In the genomic region with DNA sequence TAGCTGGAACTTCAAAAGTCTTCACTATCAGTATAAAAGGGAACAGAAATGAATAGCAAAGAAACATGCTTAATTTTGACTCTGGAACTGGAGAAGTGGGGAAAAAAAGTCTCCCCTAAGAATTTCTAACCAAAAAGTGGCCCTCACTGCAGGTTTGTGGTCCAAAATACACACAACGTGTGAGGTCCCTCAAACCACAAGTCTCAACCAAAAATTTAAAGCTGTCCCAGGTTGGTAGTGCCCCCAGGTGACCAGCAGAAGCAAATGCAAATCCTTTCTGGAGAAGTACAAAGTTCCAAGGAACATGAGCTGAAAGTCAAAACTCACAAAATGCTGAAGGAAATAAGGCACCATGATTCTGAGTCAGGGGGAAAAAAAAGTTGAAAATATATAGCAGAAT, we compare ENCODE assay signal across 9 cellular contexts. TPM values are rescaled to one million over a fixed set of nuclear protein-coding genes. Genes with fewer than 3 reads are reported as not detected.
A peak's percentile ranks its signal among the peaks of the same experiment; 100 is the strongest.
DNase-seq lines count a peak whose midpoint lies in the region; ATAC-seq, FAIRE-seq and TF ChIP-seq lines count a peak whose summit lies in the region.
"Had no signal": no experiment of that assay in that cellular context is flagged by ENCODE, and none has a peak within 500 bp of the region (broad histone marks: within the 10 kb centered on the region; RNA-seq: fewer than 3 reads in every experiment).

No MANE protein-coding gene starts in this region.

- no peak overlapping the region for H3K4me2 ChIP-seq in endothelial cell of umbilical vein (ENCODE audit: insufficient read depth, low read length)

- no peaks in the 10 kb centered on the region for H3K27me3 ChIP-seq in A673 (replicated peaks; ENCODE audit: insufficient read depth, low read depth, low read length, poor library complexity)
- no peaks in the 10 kb centered on the region for H3K27me3 ChIP-seq in endothelial cell of umbilical vein (ENCODE audit: control insufficient read depth in 2 of 2, insufficient read depth in 2 of 2, low read length in 2 of 2)

- H3K4me3 ChIP-seq in A673 (ENCODE audit: low read depth, low read length, poor library complexity, severe bottlenecking) (no peak overlapping the region), GM12875 (ENCODE audit: low read depth, low read length) (no peak overlapping the region), endothelial cell of umbilical vein (replicated peaks in 1 of 3; ENCODE audit: insufficient read depth in 1 of 3, low read depth in 1 of 3, low read length in 3 of 3) (no peak overlapping the region)

- BruUV-seq in A673 (replicated peaks; lab: Mats Ljungman, UMichigan) = no TSS peak
- BruUV-seq in endothelial cell of umbilical vein (replicated peaks; lab: Mats Ljungman, UMichigan) = no TSS peak

- H3K9me3 ChIP-seq in A673 (ENCODE audit: low read depth, low read length, poor library complexity, severe bottlenecking) = no peaks in the 10 kb centered on the region
- no peaks in the 10 kb centered on the region for H3K9me3 ChIP-seq in endothelial cell of umbilical vein (replicated peaks; ENCODE audit: control insufficient read depth, insufficient read depth, low read length)

- no peak overlapping the region for H3K27ac ChIP-seq in A673 (ENCODE audit: low read depth, low read length, poor library complexity, severe bottlenecking)
- H3K27ac ChIP-seq in endothelial cell of umbilical vein (ENCODE audit: insufficient read depth, low read depth, low read length) = no peak overlapping the region

- no peaks in the 10 kb centered on the region for H3K9me1 ChIP-seq in endothelial cell of umbilical vein (replicated peaks; ENCODE audit: control insufficient read depth, extremely low read depth, insufficient read depth, low read length)

- H2AFZ ChIP-seq in endothelial cell of umbilical vein (ENCODE audit: low read depth, low read length) = no peak overlapping the region

- no peak for TF ChIP-seq POLR2A in endothelial cell of umbilical vein (IDR thresholded peaks at IDR 0.05; ENCODE audit: low read depth, low read length)

- no peaks in the 10 kb centered on the region for H3K36me3 ChIP-seq in A673 (ENCODE audit: insufficient read depth, low read length, poor library complexity, severe bottlenecking)
- H3K36me3 ChIP-seq in endothelial cell of umbilical vein (ENCODE audit: control insufficient read depth in 2 of 2, extremely low read depth in 1 of 2, insufficient read depth in 2 of 2, low read length in 2 of 2) = no peaks in the 10 kb centered on the region

- FAIRE-seq in endothelial cell of umbilical vein (lab: Jason Lieb, UNC) = peak; percentile 84

- dilution Hi-C loops in endothelial cell of umbilical vein (cut with MboI; ENCODE audit: extremely low pct_ligation_motif_present, low sequenced_read_pairs) = no loop called here

- peak; percentile 6 for DNase-seq in A673 (ENCODE audit: low spot score)
- peak; percentile 6 for DNase-seq in NCI-H69 (lab: John Stamatoyannopoulos, UW)
- no peak for DNase-seq in endothelial cell of umbilical vein (ENCODE audit: low read depth, low spot score)
- DNase-seq in SHP77 treated with DMSO at 0.1 percent for 48 hours (lab: John Stamatoyannopoulos, UW) = no peak
- no peak for DNase-seq in stimulated activated naive CD8-positive, alpha-beta T cell treated with anti-CD3 and anti-CD28 coated beads, Interleukin-15, Interleukin-2, amounts not matched to agents 100 U/mL and 50 U/mL, for 24 hours
- DNase-seq: CD8-positive, alpha-beta memory T cell had no signal

- no peaks in the 10 kb centered on the region for H4K20me1 ChIP-seq in endothelial cell of umbilical vein (replicated peaks; ENCODE audit: control insufficient read depth, extremely low read depth, insufficient read depth, low read length)

- POLR2A ChIA-PET in A673 (lab: Charles Lee; ENCODE audit: low non-redundant PET) (no interaction called here), endothelial cell of umbilical vein (lab: Charles Lee) (no interaction called here)

- no peaks in the 10 kb centered on the region for H3K4me1 ChIP-seq in A673 (ENCODE audit: insufficient read depth, low read length, poor library complexity, severe bottlenecking)
- no peaks in the 10 kb centered on the region for H3K4me1 ChIP-seq in endothelial cell of umbilical vein (ENCODE audit: control insufficient read depth, extremely low read depth, insufficient read depth, low read length)

- no peaks in the 10 kb centered on the region for H3K79me2 ChIP-seq in endothelial cell of umbilical vein (ENCODE audit: control insufficient read depth, insufficient read depth, low read length)

- no peak overlapping the region for H3K9ac ChIP-seq in endothelial cell of umbilical vein (replicated peaks; ENCODE audit: extremely low read depth, insufficient read depth, low read length)

- CTCF ChIA-PET in A673 (lab: Charles Lee) (no interaction called here), endothelial cell of umbilical vein (lab: Charles Lee) (no interaction called here)

- intact Hi-C loops in A673 (cut with micrococcal nuclease; ENCODE audit: unreplicated experiment) (no loop called here), endothelial cell of umbilical vein (cut with micrococcal nuclease) (no loop called here)

- TF ChIP-seq CTCF in A673 (conservative IDR thresholded peaks at IDR 0.05; ENCODE audit: low read depth, low read length) = peak; percentile 39; the same call in 1 of the 2 replicates
- TF ChIP-seq CTCF in GM12875 (IDR thresholded peaks at IDR 0.05; ENCODE audit: borderline replicate concordance, insufficient read depth, low read depth, low read length) = 0 out of 2 replicates have a peak, but pooled peaks have one; percentile 15
- peak; percentile 7 to 17 for TF ChIP-seq CTCF in endothelial cell of umbilical vein (IDR thresholded peaks at IDR 0.05; ENCODE audit: extremely low read depth in 1 of 2, insufficient read depth in 1 of 2, low read depth in 1 of 2, low read length in 2 of 2)

- ATAC-seq in GM19328 (IDR thresholded peaks at IDR 0.05; ENCODE audit: unreplicated experiment) (no peak), GM18873 (IDR thresholded peaks at IDR 0.05; ENCODE audit: low FRiP score, unreplicated experiment) (no peak)
- no peak for ATAC-seq in stimulated activated naive CD8-positive, alpha-beta T cell treated with anti-CD3 and anti-CD28 coated beads, Interleukin-15, Interleukin-2, amounts not matched to agents 100 U/mL and 50 U/mL, for 24 hours

TF ChIP-seq in endothelial cell of umbilical vein, 7 proteins besides CTCF, POLR2A, EP300 and RAD21:
- TF ChIP-seq JUN (IDR thresholded peaks at IDR 0.05; ENCODE audit: borderline replicate concordance, insufficient read depth, insufficient read length, low read depth) (no peak), EZH2 (IDR thresholded peaks at IDR 0.05; ENCODE audit: borderline replicate concordance, low read depth, low read length, severe bottlenecking) (no peak), MYC (IDR thresholded peaks at IDR 0.05; ENCODE audit: low read depth, low read length) (no peak), GATA2 (IDR thresholded peaks at IDR 0.05; ENCODE audit: insufficient read depth, insufficient read length, low read depth, low read length) (no peak), POLR2AphosphoS5 (IDR thresholded peaks at IDR 0.05; ENCODE audit: insufficient read depth, low read depth, low read length) (no peak), MAX (IDR thresholded peaks at IDR 0.05; ENCODE audit: insufficient read depth, insufficient read length) (no peak), FOS (IDR thresholded peaks at IDR 0.05; ENCODE audit: borderline replicate concordance, insufficient read depth, low read length) (no peak)
TF ChIP-seq in endothelial cell of umbilical vein: peak in this region for 0.

RNA-seq across cellular contexts. Expression of gene VAMP7, which starts 23.6 kb away (rescaled TPM):
- 25.1 and 26.2 TPM in 2 replicates for total RNA-seq in A673 (2021)
- 36.8 and 37.4 TPM in 2 replicates for total RNA-seq in endothelial cell of umbilical vein
- 18.4 and 20.1 TPM in 2 replicates for polyA plus RNA-seq in endothelial cell of umbilical vein
- 23.8 TPM in 2 replicates for polyA plus RNA-seq in endothelial cell of umbilical vein (2011; cell fraction: cytosol; rRNA removed)
- 10.8 and 13.6 TPM in 2 replicates for polyA plus RNA-seq in endothelial cell of umbilical vein (2011; cell fraction: nucleus; rRNA removed)
- polyA plus RNA-seq in endothelial cell of umbilical vein (2012) = 39.5 and 43.5 TPM in 2 replicates
- 24.9 and 28.5 TPM in 2 replicates for polyA minus RNA-seq in endothelial cell of umbilical vein
- 21.0 TPM for polyA minus RNA-seq in endothelial cell of umbilical vein (2011; cell fraction: cytosol; rRNA and poly(A)+ RNA removed)
- polyA minus RNA-seq in endothelial cell of umbilical vein (2011; cell fraction: nucleus; rRNA and poly(A)+ RNA removed) = 10.4 and 13.7 TPM in 2 replicates

Comparison
In these comparisons a context has a peak if more than half of its experiments do, and no peak if none do; other contexts are left out.
1. DNase-seq: peak in A673 (single experiment) and NCI-H69 (single experiment); none in endothelial cell of umbilical vein (single experiment), SHP77 treated with DMSO at 0.1 percent for 48 hours (single experiment) and stimulated activated naive CD8-positive, alpha-beta T cell treated with anti-CD3 and anti-CD28 coated beads, Interleukin-15, Interleukin-2, amounts not matched to agents 100 U/mL and 50 U/mL, for 24 hours (single experiment).
2. Peak in every context shown above with its lines, with median percentiles within 50 percentile points of each other: CTCF ChIP-seq.